Comparison of ENCODE assay signal across 19 cellular contexts in genomic region chr5:115374057-115374775, GRCh38.
DNase-seq lines count a peak whose midpoint lies in the region; ATAC-seq and TF ChIP-seq lines count a peak whose summit lies in the region.
"Had no signal": no experiment of that assay in that cellular context is flagged by ENCODE, and none has a peak within 500 bp of the region (broad histone marks: within the 10 kb centered on the region; RNA-seq: fewer than 3 reads in every experiment).

No MANE protein-coding gene starts in this region.

- H3K27ac ChIP-seq in 22Rv1: no peak overlapping the region
- H3K27ac ChIP-seq in HCT116 (ENCODE audit: low read depth, low read length): no peak overlapping the region
- H3K27ac ChIP-seq: upper lobe of left lung had no signal

- CTCF ChIA-PET in HCT116 (lab: Charles Lee): interaction anchor here (1.5 to 5.9 kb wide), 2 partner anchors 64 to 201 kb away, joined by 3 to 45 read pairs; no protein-coding TSS in a partner anchor
- CTCF ChIA-PET in WTC11 (lab: Charles Lee): interaction anchor here (1.6 to 1.7 kb wide), 2 partner anchors 65 to 200 kb away, joined by 4 to 16 read pairs; no protein-coding TSS in a partner anchor

- peaks cover 38% of the 10 kb centered on the region for H3K4me1 Mint-ChIP-seq in WTC11
- H3K4me1 Mint-ChIP-seq: stimulated activated memory B cell treated with anti-CD40 and anti-IgM and Interleukin-4, amounts not matched to agents 10 μg/mL and 1 μg/mL and 100 μg/mL, for 72 hours had no signal

- no peaks in the 10 kb centered on the region for H3K27me3 ChIP-seq in HCT116 (ENCODE audit: insufficient read depth, low read length)
- H3K27me3 ChIP-seq: upper lobe of left lung had no signal

- no peak overlapping the region for H3K9ac ChIP-seq in HCT116 (ENCODE audit: low read length)

- no peak overlapping the region for H3K4me2 ChIP-seq in HCT116 (ENCODE audit: low read length)
- H3K4me2 ChIP-seq: smooth muscle cell had no signal

- RAD21 ChIA-PET in HCT116 (lab: Charles Lee; ENCODE audit: low non-redundant PET in 1 of 2, low total read pairs in 2 of 2, uncharacterized antibody in 2 of 2, unreplicated experiment in 2 of 2): interaction anchor here (1.0 to 1.3 kb wide), 2 partner anchors 200 kb away, joined by 3 to 4 read pairs; no protein-coding TSS in a partner anchor

- H3K4me1 ChIP-seq in HCT116 (ENCODE audit: control insufficient read depth in 1 of 2, insufficient read depth in 2 of 2, low read length in 2 of 2): peaks cover 15 to 41% of the 10 kb centered on the region in 2 experiments
- H3K4me1 ChIP-seq: Caco-2 had no signal

- H3K27ac Mint-ChIP-seq in WTC11: no peak overlapping the region
- H3K27ac Mint-ChIP-seq: activated naive CD8-positive, alpha-beta T cell treated with anti-CD3 and anti-CD28 coated beads, Interleukin-2, amount 10 ng/mL, durations not matched to agents 7 days and 5 days; HFFc6; stimulated activated memory B cell treated with anti-CD40 and anti-IgM and Interleukin-4, amounts not matched to agents 10 μg/mL and 1 μg/mL and 100 μg/mL, for 72 hours had no signal

- no peak overlapping the region for H2AFZ ChIP-seq in HCT116 (ENCODE audit: low read depth, low read length, poor library complexity, severe bottlenecking)

- no peak overlapping the region for H3K4me3 Mint-ChIP-seq in WTC11
- H3K4me3 Mint-ChIP-seq: activated naive CD8-positive, alpha-beta T cell treated with anti-CD3 and anti-CD28 coated beads, Interleukin-2, amount 10 ng/mL, durations not matched to agents 7 days and 5 days; activated T-cell treated with anti-CD3 and anti-CD28 coated beads, Interleukin-2, amount 50 U/mL, for 4 hours; HFFc6; stimulated activated memory B cell treated with anti-CD40 and anti-IgM and Interleukin-4, amounts not matched to agents 10 μg/mL and 1 μg/mL and 100 μg/mL, for 72 hours had no signal

- intact Hi-C loops in HCT116 (cut with micrococcal nuclease): loop anchor here (10.0 kb wide), 1 partner anchor 461 kb away; no protein-coding TSS in a partner anchor

- H4K20me1 ChIP-seq in HCT116 (ENCODE audit: insufficient read depth): no peaks in the 10 kb centered on the region

- H3K36me3 Mint-ChIP-seq in WTC11: no peaks in the 10 kb centered on the region
- H3K36me3 Mint-ChIP-seq: activated naive CD8-positive, alpha-beta T cell treated with anti-CD3 and anti-CD28 coated beads, Interleukin-2, amount 10 ng/mL, durations not matched to agents 7 days and 5 days; stimulated activated memory B cell treated with anti-CD40 and anti-IgM and Interleukin-4, amounts not matched to agents 10 μg/mL and 1 μg/mL and 100 μg/mL, for 72 hours had no signal

- H3K36me3 ChIP-seq in HCT116 (ENCODE audit: control insufficient read depth in 1 of 2, insufficient read depth in 2 of 2, low read length in 2 of 2): no peaks in the 10 kb centered on the region
- H3K36me3 ChIP-seq: upper lobe of left lung had no signal

- ATAC-seq in HCT116 (peak; percentile 58), WTC11 (peak; percentile 19), left lobe of liver (peak; percentile 54), HG03520 (IDR thresholded peaks at IDR 0.05; ENCODE audit: unreplicated experiment) (no peak)
- ATAC-seq: activated T-cell treated with anti-CD3 and anti-CD28 coated beads, Interleukin-2, amount 50 U/mL, for 4 hours; stimulated activated memory B cell treated with anti-CD40 and anti-IgM and Interleukin-4, amounts not matched to agents 10 μg/mL and 1 μg/mL and 100 μg/mL, for 72 hours had no signal

- TF ChIP-seq CTCF in 22Rv1 (IDR thresholded peaks at IDR 0.05) (0 out of 2 replicates have a peak, but pooled peaks have one; percentile 14), HCT116 (IDR thresholded peaks at IDR 0.05 in 2 of 3, conservative IDR thresholded peaks at IDR 0.05 in 1 of 3; ENCODE audit: borderline replicate concordance in 1 of 3, insufficient read depth in 1 of 3, low read depth in 2 of 3, low read length in 2 of 3) (peak; percentile 33 to 52 (median 46); a peak in 4 of 6 replicates), WTC11 (IDR thresholded peaks at IDR 0.05) (no peak)

- DNase-seq in HCT116 (ENCODE audit: low read depth, low spot score): no peak
- no peak for DNase-seq in WTC11 (ENCODE audit: low spot score)
- no peak for DNase-seq in left lobe of liver (ENCODE audit: low spot score)
- no peak for DNase-seq in activated effector memory CD4-positive, alpha-beta T cell treated with Interleukin-2 at 50 U/mL for 16 hours
- DNase-seq in NCI-H1436 (lab: John Stamatoyannopoulos, UW): no peak
- no peak for DNase-seq in NK-92 (lab: John Stamatoyannopoulos, UW; ENCODE audit: unreplicated experiment)
- DNase-seq: activated naive CD8-positive, alpha-beta T cell treated with anti-CD3 and anti-CD28 coated beads, Interleukin-2, amount 10 ng/mL, durations not matched to agents 7 days and 5 days; activated T-cell treated with anti-CD3 and anti-CD28 coated beads, Interleukin-2, amount 50 U/mL, for 4 hours; Caco-2; GDM1; HFFc6; NCI-H1048; NCI-H2171; occipital lobe had no signal

- H3K27me3 Mint-ChIP-seq in WTC11 (ENCODE audit: low read depth): no peaks in the 10 kb centered on the region
- H3K27me3 Mint-ChIP-seq: stimulated activated memory B cell treated with anti-CD40 and anti-IgM and Interleukin-4, amounts not matched to agents 10 μg/mL and 1 μg/mL and 100 μg/mL, for 72 hours had no signal

- no peaks in the 10 kb centered on the region for H3K9me3 Mint-ChIP-seq in WTC11
- H3K9me3 Mint-ChIP-seq: activated naive CD8-positive, alpha-beta T cell treated with anti-CD3 and anti-CD28 coated beads, Interleukin-2, amount 10 ng/mL, durations not matched to agents 7 days and 5 days; activated T-cell treated with anti-CD3 and anti-CD28 coated beads, Interleukin-2, amount 50 U/mL, for 4 hours; HFFc6; stimulated activated memory B cell treated with anti-CD40 and anti-IgM and Interleukin-4, amounts not matched to agents 10 μg/mL and 1 μg/mL and 100 μg/mL, for 72 hours had no signal

- TF ChIP-seq RAD21 in HCT116 (IDR thresholded peaks at IDR 0.05; ENCODE audit: low read depth): peak; percentile 78

- no TSS peak for BruUV-seq in HCT116 (replicated peaks; lab: Mats Ljungman, UMichigan)

- TF ChIP-seq POLR2A in HCT116 (IDR thresholded peaks at IDR 0.05; ENCODE audit: borderline replicate concordance, extremely low read depth, insufficient read depth, insufficient read length): no peak

- H3K9me2 ChIP-seq in HCT116 (ENCODE audit: insufficient read depth): no peaks in the 10 kb centered on the region

- POLR2A ChIA-PET in HCT116 (lab: Charles Lee) (no interaction called here), WTC11 (lab: Charles Lee) (no interaction called here)

- no peaks in the 10 kb centered on the region for H3K79me2 ChIP-seq in HCT116 (ENCODE audit: insufficient read depth, low read length)

- H3K4me3 ChIP-seq in HCT116 (replicated peaks in 1 of 2; ENCODE audit: low read depth in 1 of 2, low read length in 2 of 2): no peak overlapping the region
- H3K4me3 ChIP-seq: smooth muscle cell, upper lobe of left lung had no signal

- no peaks in the 10 kb centered on the region for H3K9me3 ChIP-seq in HCT116 (ENCODE audit: control insufficient read depth in 1 of 2, insufficient read depth in 1 of 2, low read depth in 1 of 2, low read length in 2 of 2)
- H3K9me3 ChIP-seq: Caco-2, upper lobe of left lung had no signal

TF ChIP-seq in HCT116, 20 proteins besides CTCF, POLR2A, EP300 and RAD21:
- TF ChIP-seq CEBPB (IDR thresholded peaks at IDR 0.05; ENCODE audit: low read depth) (no peak), CBX3 (IDR thresholded peaks at IDR 0.05; ENCODE audit: low read depth) (0 out of 2 replicates have a peak, but pooled peaks have one; percentile 8)

TF ChIP-seq in WTC11, 78 proteins besides CTCF, POLR2A, EP300 and RAD21:
- TF ChIP-seq ZNF232 (CRISPR knock-in tag; IDR thresholded peaks at IDR 0.05): no peak
- TF ChIP-seq IRF1 (CRISPR knock-in tag; IDR thresholded peaks at IDR 0.05): no peak
- TF ChIP-seq ZNF423 (CRISPR knock-in tag; IDR thresholded peaks at IDR 0.05): no peak
- TF ChIP-seq ZNF219 (CRISPR knock-in tag; IDR thresholded peaks at IDR 0.05; ENCODE audit: borderline replicate concordance): no peak
- TF ChIP-seq E2F4 (CRISPR knock-in tag; IDR thresholded peaks at IDR 0.05; ENCODE audit: borderline replicate concordance, low read depth): no peak
